In the genomic region with DNA sequence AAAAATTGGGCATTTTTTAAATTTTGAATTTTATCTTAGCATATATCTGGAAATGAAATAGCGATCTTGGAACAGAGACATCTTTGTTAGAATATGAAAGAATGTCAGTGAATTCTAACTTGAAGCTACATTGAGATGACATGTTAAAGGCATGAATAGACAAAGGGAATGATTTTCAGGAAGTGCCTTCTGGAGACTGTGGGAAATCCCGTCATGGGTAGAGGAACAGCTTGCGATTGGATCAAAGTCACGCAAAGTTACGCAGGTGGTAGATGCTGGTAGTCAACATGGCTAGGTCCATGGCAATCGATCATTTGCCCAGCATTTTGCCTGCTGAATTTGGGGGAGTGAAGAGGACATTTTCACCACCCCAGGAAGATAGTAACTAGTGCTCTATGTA, we compare ENCODE assay signal across 13 cellular contexts. TPM values are rescaled to one million over a fixed set of nuclear protein-coding genes. Genes with fewer than 3 reads are reported as not detected.
A peak's percentile ranks its signal among the peaks of the same experiment; 100 is the strongest.
DNase-seq lines count a peak whose midpoint lies in the region; ATAC-seq and TF ChIP-seq lines count a peak whose summit lies in the region.
"Had no signal": no experiment of that assay in that cellular context is flagged by ENCODE, and none has a peak within 500 bp of the region (broad histone marks: within the 10 kb centered on the region; RNA-seq: fewer than 3 reads in every experiment).

No MANE protein-coding gene starts in this region.

- H3K36me3 ChIP-seq in BLaER1 (no peaks in the 10 kb centered on the region), SU-DHL-6 (ENCODE audit: low read length) (no peaks in the 10 kb centered on the region), esophagus squamous epithelium (no peaks in the 10 kb centered on the region), parathyroid adenoma (ENCODE audit: control insufficient read depth, insufficient read depth, low read length) (no peaks in the 10 kb centered on the region), Peyer's patch (no peaks in the 10 kb centered on the region)

- no peak for DNase-seq in esophagus squamous epithelium (lab: John Stamatoyannopoulos, UW)
- no peak for DNase-seq in Peyer's patch
- DNase-seq in ACHN = no peak
- DNase-seq: activated CD4-positive, alpha-beta memory T cell treated with anti-CD3 and anti-CD28 coated beads for 36 hours; SHP77 treated with DMSO at 0.1 percent for 48 hours; stimulated activated CD4-positive, alpha-beta T cell treated with anti-CD3 and anti-CD28 coated beads, Interleukin-1b, Interleukin-23, amount 100 ng/mL, for 48 hours; T1000 had no signal

- H3K4me1 ChIP-seq in BLaER1 (peaks cover 100% of the 10 kb centered on the region), esophagus squamous epithelium (peaks cover 38 to 87% (median 44%) of the 10 kb centered on the region in 3 donors), parathyroid adenoma (peaks cover 5% of the 10 kb centered on the region), Peyer's patch (peaks cover 0 to 31% (median 9%) of the 10 kb centered on the region in 4 donors)

- H2AFZ ChIP-seq in SU-DHL-6 (ENCODE audit: low read depth, low read length, severe bottlenecking) (no peak overlapping the region), parathyroid adenoma (no peak overlapping the region)
- H2AFZ ChIP-seq: GM23338 had no signal

- H3K4me3 ChIP-seq in BLaER1 (0 out of 2 replicates have a peak overlapping the region, but pooled peaks have one; percentile 37), SU-DHL-6 (ENCODE audit: insufficient read depth, low read length, poor library complexity, severe bottlenecking) (peak overlapping the region; percentile 18), esophagus squamous epithelium (no peak overlapping the region), parathyroid adenoma (ENCODE audit: low read depth, low read length) (no peak overlapping the region), Peyer's patch (no peak overlapping the region)
- H3K4me3 ChIP-seq: GM23338 had no signal

- H4K20me1 ChIP-seq in BLaER1 (peaks cover 24% of the 10 kb centered on the region), SU-DHL-6 (ENCODE audit: low read depth, low read length) (peaks cover 12% of the 10 kb centered on the region; the same call in 1 of the 2 replicates)

- no peak for TF ChIP-seq CTCF in SU-DHL-6 (IDR thresholded peaks at IDR 0.05; ENCODE audit: insufficient read depth, low read length, poor library complexity, severe bottlenecking)
- no peak for TF ChIP-seq CTCF in esophagus squamous epithelium (IDR thresholded peaks at IDR 0.05)
- no peak for TF ChIP-seq CTCF in parathyroid adenoma (IDR thresholded peaks at IDR 0.05)
- no peak for TF ChIP-seq CTCF in Peyer's patch (IDR thresholded peaks at IDR 0.05)

- peak overlapping the region; percentile 93 for H3K27ac ChIP-seq in BLaER1
- peak overlapping the region; percentile 94 for H3K27ac ChIP-seq in SU-DHL-6 (ENCODE audit: low read depth, low read length)
- H3K27ac ChIP-seq in esophagus squamous epithelium = peak overlapping the region; percentile 13 to 69 (median 45)
- H3K27ac ChIP-seq in parathyroid adenoma = peak overlapping the region; percentile 29
- H3K27ac ChIP-seq in Peyer's patch = peak overlapping the region in 2 of 4 donors; percentile 33 to 67

- 57 to 65% methylated on average over 6 of the region's 6 CpGs for WGBS in esophagus squamous epithelium, 2 donors

- peak overlapping the region; percentile 16; the same call in 1 of the 2 replicates for H3K9ac ChIP-seq in BLaER1
- peak overlapping the region; percentile 54 for H3K9ac ChIP-seq in SU-DHL-6 (ENCODE audit: low read length)
- H3K9ac ChIP-seq in parathyroid adenoma = no peak overlapping the region

- H3K79me2 ChIP-seq in SU-DHL-6 (ENCODE audit: insufficient read depth, low read length) (peaks cover 82% of the 10 kb centered on the region), parathyroid adenoma (peaks cover 18% of the 10 kb centered on the region)

- intact Hi-C loops in esophagus squamous epithelium (cut with DNase I) = no loop called here

- no peaks in the 10 kb centered on the region for H3K9me2 ChIP-seq in SU-DHL-6 (replicated peaks; ENCODE audit: insufficient read depth, low read length)

- TF ChIP-seq POLR2A in esophagus squamous epithelium (IDR thresholded peaks at IDR 0.05) (no peak), Peyer's patch (IDR thresholded peaks at IDR 0.05) (no peak)

- peak overlapping the region; percentile 77 for H3K4me2 ChIP-seq in BLaER1
- peak overlapping the region; percentile 80 for H3K4me2 ChIP-seq in SU-DHL-6 (ENCODE audit: low read depth, low read length, poor library complexity, severe bottlenecking)
- H3K4me2 ChIP-seq in parathyroid adenoma (ENCODE audit: low read length) = no peak overlapping the region
- H3K4me2 ChIP-seq: GM23338 had no signal

- in situ Hi-C loops in ACHN (cut with HindIII; ENCODE audit: low pct_ligation_motif_present, low pct_unique_long_range_greater_than_20kb, low sequenced_read_pairs) = no loop called here

- H3K9me3 ChIP-seq in BLaER1 (no peaks in the 10 kb centered on the region), SU-DHL-6 (ENCODE audit: insufficient read depth, low read length) (no peaks in the 10 kb centered on the region), esophagus squamous epithelium (no peaks in the 10 kb centered on the region), parathyroid adenoma (ENCODE audit: control insufficient read depth, low read length) (no peaks in the 10 kb centered on the region), Peyer's patch (no peaks in the 10 kb centered on the region)

- H3F3A ChIP-seq in SU-DHL-6 (ENCODE audit: insufficient read depth) = peaks cover 67% of the 10 kb centered on the region

- ATAC-seq in GM19452 (IDR thresholded peaks at IDR 0.05; ENCODE audit: unreplicated experiment) (no peak), GM19328 (IDR thresholded peaks at IDR 0.05; ENCODE audit: unreplicated experiment) (no peak)
- ATAC-seq: GM23338 had no signal

- H3K27me3 ChIP-seq in BLaER1 (no peaks in the 10 kb centered on the region), SU-DHL-6 (ENCODE audit: low read length) (no peaks in the 10 kb centered on the region), esophagus squamous epithelium (no peaks in the 10 kb centered on the region), parathyroid adenoma (ENCODE audit: control insufficient read depth, insufficient read depth, low read length) (no peaks in the 10 kb centered on the region), Peyer's patch (no peaks in the 10 kb centered on the region)

RNA-seq across cellular contexts. Expression of gene LRCH1, which starts 43.5 kb away (rescaled TPM):
- total RNA-seq in esophagus squamous epithelium = 10 to 100 TPM in 1 of 4 donors, 1 to 10 TPM in 3; 5.0 to 20.4 (median 7.4) TPM
- 10 to 100 TPM; 13.6 to 29.7 (median 18.5) TPM for total RNA-seq in Peyer's patch

Comparison
In these comparisons a context has a peak if more than half of its experiments do, and no peak if none do; other contexts are left out.
1. H3K4me3 ChIP-seq: peak in BLaER1 (single experiment) and SU-DHL-6 (single experiment); none in esophagus squamous epithelium (0 of 4), parathyroid adenoma (single experiment) and Peyer's patch (0 of 4).